1 cellular context compared by ENCODE assay signal in the genomic region with DNA sequence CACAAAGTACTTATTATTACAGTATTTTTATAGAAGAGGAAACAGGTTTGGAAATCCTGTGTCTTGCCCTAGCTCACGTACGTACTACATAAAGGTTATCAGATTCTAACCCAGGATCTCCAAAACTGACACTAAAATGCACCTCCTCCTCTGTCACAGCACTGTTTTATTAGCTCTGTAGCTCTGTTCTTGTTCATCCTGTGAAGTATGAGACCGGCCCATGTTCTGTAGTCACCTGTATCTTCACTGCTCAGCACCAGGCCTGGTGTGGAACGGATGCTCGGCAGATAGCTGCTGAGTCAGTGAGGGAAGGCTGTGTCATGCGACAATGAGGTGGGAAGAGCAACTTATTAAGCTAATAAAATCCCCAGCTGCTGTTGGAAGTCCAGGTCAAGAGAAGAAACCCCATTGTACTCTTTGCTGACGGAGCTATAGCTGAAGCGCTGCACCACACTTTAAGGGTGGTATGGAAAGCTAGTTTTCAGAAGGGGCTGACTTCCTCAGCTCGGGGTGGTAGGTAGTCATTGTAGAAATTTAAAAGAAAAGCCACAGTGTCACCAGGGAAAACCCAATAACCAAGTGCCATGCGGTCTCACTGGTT.
TF ChIP-seq lines count a peak whose summit lies in the region.

No MANE protein-coding gene starts in this region.

TF ChIP-seq in GM12878, 131 proteins besides CTCF, POLR2A, EP300 and RAD21 (continued from another document and continues in another):
- TF ChIP-seq, protein P1, sequence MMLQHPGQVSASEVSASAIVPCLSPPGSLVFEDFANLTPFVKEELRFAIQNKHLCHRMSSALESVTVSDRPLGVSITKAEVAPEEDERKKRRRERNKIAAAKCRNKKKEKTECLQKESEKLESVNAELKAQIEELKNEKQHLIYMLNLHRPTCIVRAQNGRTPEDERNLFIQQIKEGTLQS (IDR thresholded peaks at IDR 0.05; ENCODE audit: borderline replicate concordance, extremely low read depth, low read depth, low read length) = no peak
- TF ChIP-seq, protein P2, sequence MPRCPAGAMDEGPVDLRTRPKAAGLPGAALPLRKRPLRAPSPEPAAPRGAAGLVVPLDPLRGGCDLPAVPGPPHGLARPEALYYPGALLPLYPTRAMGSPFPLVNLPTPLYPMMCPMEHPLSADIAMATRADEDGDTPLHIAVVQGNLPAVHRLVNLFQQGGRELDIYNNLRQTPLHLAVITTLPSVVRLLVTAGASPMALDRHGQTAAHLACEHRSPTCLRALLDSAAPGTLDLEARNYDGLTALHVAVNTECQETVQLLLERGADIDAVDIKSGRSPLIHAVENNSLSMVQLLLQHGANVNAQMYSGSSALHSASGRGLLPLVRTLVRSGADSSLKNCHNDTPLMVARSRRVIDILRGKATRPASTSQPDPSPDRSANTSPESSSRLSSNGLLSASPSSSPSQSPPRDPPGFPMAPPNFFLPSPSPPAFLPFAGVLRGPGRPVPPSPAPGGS (IDR thresholded peaks at IDR 0.05; ENCODE audit: borderline replicate concordance, insufficient read depth, low read depth, low read length, poor library complexity, severe bottlenecking) = no peak
- TF ChIP-seq TCF12 (IDR thresholded peaks at IDR 0.05; ENCODE audit: low read depth, low read length) = no peak
- no peak for TF ChIP-seq ZNF622 (IDR thresholded peaks at IDR 0.05)
- TF ChIP-seq TARDBP (IDR thresholded peaks at IDR 0.05; ENCODE audit: borderline replicate concordance) = no peak
- no peak for TF ChIP-seq SUPT20H (IDR thresholded peaks at IDR 0.05; ENCODE audit: borderline replicate concordance, control insufficient read depth, low read depth, low read length)
- TF ChIP-seq, protein P3, sequence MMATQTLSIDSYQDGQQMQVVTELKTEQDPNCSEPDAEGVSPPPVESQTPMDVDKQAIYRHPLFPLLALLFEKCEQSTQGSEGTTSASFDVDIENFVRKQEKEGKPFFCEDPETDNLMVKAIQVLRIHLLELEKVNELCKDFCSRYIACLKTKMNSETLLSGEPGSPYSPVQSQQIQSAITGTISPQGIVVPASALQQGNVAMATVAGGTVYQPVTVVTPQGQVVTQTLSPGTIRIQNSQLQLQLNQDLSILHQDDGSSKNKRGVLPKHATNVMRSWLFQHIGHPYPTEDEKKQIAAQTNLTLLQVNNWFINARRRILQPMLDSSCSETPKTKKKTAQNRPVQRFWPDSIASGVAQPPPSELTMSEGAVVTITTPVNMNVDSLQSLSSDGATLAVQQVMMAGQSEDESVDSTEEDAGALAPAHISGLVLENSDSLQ (IDR thresholded peaks at IDR 0.05) = no peak
- no peak for TF ChIP-seq ETV6 (conservative IDR thresholded peaks at IDR 0.05 in 1 of 2, IDR thresholded peaks at IDR 0.05 in 1 of 2; ENCODE audit: borderline replicate concordance in 1 of 2, low read depth in 1 of 2)
- TF ChIP-seq, protein P4, sequence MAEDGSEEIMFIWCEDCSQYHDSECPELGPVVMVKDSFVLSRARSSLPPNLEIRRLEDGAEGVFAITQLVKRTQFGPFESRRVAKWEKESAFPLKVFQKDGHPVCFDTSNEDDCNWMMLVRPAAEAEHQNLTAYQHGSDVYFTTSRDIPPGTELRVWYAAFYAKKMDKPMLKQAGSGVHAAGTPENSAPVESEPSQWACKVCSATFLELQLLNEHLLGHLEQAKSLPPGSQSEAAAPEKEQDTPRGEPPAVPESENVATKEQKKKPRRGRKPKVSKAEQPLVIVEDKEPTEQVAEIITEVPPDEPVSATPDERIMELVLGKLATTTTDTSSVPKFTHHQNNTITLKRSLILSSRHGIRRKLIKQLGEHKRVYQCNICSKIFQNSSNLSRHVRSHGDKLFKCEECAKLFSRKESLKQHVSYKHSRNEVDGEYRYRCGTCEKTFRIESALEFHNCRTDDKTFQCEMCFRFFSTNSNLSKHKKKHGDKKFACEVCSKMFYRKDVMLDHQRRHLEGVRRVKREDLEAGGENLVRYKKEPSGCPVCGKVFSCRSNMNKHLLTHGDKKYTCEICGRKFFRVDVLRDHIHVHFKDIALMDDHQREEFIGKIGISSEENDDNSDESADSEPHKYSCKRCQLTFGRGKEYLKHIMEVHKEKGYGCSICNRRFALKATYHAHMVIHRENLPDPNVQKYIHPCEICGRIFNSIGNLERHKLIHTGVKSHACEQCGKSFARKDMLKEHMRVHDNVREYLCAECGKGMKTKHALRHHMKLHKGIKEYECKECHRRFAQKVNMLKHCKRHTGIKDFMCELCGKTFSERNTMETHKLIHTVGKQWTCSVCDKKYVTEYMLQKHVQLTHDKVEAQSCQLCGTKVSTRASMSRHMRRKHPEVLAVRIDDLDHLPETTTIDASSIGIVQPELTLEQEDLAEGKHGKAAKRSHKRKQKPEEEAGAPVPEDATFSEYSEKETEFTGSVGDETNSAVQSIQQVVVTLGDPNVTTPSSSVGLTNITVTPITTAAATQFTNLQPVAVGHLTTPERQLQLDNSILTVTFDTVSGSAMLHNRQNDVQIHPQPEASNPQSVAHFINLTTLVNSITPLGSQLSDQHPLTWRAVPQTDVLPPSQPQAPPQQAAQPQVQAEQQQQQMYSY (CRISPR knock-in tag; IDR thresholded peaks at IDR 0.05) = no peak
- TF ChIP-seq, protein P5, sequence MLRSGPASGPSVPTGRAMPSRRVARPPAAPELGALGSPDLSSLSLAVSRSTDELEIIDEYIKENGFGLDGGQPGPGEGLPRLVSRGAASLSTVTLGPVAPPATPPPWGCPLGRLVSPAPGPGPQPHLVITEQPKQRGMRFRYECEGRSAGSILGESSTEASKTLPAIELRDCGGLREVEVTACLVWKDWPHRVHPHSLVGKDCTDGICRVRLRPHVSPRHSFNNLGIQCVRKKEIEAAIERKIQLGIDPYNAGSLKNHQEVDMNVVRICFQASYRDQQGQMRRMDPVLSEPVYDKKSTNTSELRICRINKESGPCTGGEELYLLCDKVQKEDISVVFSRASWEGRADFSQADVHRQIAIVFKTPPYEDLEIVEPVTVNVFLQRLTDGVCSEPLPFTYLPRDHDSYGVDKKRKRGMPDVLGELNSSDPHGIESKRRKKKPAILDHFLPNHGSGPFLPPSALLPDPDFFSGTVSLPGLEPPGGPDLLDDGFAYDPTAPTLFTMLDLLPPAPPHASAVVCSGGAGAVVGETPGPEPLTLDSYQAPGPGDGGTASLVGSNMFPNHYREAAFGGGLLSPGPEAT (IDR thresholded peaks at IDR 0.05; ENCODE audit: low read depth) = peak; percentile 56; the same call in 1 of the 2 replicates
- no peak for TF ChIP-seq PML (IDR thresholded peaks at IDR 0.05; ENCODE audit: low read length)
- TF ChIP-seq, protein P6, sequence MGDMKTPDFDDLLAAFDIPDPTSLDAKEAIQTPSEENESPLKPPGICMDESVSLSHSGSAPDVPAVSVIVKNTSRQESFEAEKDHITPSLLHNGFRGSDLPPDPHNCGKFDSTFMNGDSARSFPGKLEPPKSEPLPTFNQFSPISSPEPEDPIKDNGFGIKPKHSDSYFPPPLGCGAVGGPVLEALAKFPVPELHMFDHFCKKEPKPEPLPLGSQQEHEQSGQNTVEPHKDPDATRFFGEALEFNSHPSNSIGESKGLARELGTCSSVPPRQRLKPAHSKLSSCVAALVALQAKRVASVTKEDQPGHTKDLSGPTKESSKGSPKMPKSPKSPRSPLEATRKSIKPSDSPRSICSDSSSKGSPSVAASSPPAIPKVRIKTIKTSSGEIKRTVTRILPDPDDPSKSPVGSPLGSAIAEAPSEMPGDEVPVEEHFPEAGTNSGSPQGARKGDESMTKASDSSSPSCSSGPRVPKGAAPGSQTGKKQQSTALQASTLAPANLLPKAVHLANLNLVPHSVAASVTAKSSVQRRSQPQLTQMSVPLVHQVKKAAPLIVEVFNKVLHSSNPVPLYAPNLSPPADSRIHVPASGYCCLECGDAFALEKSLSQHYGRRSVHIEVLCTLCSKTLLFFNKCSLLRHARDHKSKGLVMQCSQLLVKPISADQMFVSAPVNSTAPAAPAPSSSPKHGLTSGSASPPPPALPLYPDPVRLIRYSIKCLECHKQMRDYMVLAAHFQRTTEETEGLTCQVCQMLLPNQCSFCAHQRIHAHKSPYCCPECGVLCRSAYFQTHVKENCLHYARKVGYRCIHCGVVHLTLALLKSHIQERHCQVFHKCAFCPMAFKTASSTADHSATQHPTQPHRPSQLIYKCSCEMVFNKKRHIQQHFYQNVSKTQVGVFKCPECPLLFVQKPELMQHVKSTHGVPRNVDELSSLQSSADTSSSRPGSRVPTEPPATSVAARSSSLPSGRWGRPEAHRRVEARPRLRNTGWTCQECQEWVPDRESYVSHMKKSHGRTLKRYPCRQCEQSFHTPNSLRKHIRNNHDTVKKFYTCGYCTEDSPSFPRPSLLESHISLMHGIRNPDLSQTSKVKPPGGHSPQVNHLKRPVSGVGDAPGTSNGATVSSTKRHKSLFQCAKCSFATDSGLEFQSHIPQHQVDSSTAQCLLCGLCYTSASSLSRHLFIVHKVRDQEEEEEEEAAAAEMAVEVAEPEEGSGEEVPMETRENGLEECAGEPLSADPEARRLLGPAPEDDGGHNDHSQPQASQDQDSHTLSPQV (IDR thresholded peaks at IDR 0.05) = no peak
- TF ChIP-seq, protein P7, sequence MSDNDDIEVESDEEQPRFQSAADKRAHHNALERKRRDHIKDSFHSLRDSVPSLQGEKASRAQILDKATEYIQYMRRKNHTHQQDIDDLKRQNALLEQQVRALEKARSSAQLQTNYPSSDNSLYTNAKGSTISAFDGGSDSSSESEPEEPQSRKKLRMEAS (IDR thresholded peaks at IDR 0.05; ENCODE audit: low read depth, low read length) = no peak
- no peak for TF ChIP-seq CHD2 (IDR thresholded peaks at IDR 0.05; ENCODE audit: borderline replicate concordance, low read depth, low read length)
- peak; percentile 61; the same call in 1 of the 2 replicates for TF ChIP-seq GATAD2B (conservative IDR thresholded peaks at IDR 0.05; ENCODE audit: low read depth)
- no peak for TF ChIP-seq ZNF217 (IDR thresholded peaks at IDR 0.05)
- TF ChIP-seq MEF2A (IDR thresholded peaks at IDR 0.05; ENCODE audit: insufficient read depth, low read depth, low read length) = no peak
- no peak for TF ChIP-seq CBX3 (IDR thresholded peaks at IDR 0.05; ENCODE audit: borderline replicate concordance, low read depth)
- no peak for TF ChIP-seq BRCA1 (IDR thresholded peaks at IDR 0.05; ENCODE audit: low read depth, low read length)
- TF ChIP-seq, protein P8, sequence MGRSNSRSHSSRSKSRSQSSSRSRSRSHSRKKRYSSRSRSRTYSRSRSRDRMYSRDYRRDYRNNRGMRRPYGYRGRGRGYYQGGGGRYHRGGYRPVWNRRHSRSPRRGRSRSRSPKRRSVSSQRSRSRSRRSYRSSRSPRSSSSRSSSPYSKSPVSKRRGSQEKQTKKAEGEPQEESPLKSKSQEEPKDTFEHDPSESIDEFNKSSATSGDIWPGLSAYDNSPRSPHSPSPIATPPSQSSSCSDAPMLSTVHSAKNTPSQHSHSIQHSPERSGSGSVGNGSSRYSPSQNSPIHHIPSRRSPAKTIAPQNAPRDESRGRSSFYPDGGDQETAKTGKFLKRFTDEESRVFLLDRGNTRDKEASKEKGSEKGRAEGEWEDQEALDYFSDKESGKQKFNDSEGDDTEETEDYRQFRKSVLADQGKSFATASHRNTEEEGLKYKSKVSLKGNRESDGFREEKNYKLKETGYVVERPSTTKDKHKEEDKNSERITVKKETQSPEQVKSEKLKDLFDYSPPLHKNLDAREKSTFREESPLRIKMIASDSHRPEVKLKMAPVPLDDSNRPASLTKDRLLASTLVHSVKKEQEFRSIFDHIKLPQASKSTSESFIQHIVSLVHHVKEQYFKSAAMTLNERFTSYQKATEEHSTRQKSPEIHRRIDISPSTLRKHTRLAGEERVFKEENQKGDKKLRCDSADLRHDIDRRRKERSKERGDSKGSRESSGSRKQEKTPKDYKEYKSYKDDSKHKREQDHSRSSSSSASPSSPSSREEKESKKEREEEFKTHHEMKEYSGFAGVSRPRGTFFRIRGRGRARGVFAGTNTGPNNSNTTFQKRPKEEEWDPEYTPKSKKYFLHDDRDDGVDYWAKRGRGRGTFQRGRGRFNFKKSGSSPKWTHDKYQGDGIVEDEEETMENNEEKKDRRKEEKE (IDR thresholded peaks at IDR 0.05) = no peak
- TF ChIP-seq RFX5 (IDR thresholded peaks at IDR 0.05; ENCODE audit: low read depth, low read length) = no peak
- TF ChIP-seq, protein P9, sequence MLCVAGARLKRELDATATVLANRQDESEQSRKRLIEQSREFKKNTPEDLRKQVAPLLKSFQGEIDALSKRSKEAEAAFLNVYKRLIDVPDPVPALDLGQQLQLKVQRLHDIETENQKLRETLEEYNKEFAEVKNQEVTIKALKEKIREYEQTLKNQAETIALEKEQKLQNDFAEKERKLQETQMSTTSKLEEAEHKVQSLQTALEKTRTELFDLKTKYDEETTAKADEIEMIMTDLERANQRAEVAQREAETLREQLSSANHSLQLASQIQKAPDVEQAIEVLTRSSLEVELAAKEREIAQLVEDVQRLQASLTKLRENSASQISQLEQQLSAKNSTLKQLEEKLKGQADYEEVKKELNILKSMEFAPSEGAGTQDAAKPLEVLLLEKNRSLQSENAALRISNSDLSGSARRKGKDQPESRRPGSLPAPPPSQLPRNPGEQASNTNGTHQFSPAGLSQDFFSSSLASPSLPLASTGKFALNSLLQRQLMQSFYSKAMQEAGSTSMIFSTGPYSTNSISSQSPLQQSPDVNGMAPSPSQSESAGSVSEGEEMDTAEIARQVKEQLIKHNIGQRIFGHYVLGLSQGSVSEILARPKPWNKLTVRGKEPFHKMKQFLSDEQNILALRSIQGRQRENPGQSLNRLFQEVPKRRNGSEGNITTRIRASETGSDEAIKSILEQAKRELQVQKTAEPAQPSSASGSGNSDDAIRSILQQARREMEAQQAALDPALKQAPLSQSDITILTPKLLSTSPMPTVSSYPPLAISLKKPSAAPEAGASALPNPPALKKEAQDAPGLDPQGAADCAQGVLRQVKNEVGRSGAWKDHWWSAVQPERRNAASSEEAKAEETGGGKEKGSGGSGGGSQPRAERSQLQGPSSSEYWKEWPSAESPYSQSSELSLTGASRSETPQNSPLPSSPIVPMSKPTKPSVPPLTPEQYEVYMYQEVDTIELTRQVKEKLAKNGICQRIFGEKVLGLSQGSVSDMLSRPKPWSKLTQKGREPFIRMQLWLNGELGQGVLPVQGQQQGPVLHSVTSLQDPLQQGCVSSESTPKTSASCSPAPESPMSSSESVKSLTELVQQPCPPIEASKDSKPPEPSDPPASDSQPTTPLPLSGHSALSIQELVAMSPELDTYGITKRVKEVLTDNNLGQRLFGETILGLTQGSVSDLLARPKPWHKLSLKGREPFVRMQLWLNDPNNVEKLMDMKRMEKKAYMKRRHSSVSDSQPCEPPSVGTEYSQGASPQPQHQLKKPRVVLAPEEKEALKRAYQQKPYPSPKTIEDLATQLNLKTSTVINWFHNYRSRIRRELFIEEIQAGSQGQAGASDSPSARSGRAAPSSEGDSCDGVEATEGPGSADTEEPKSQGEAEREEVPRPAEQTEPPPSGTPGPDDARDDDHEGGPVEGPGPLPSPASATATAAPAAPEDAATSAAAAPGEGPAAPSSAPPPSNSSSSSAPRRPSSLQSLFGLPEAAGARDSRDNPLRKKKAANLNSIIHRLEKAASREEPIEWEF (IDR thresholded peaks at IDR 0.05; ENCODE audit: insufficient replicate concordance, low read depth, low read length) = peak; percentile 51
- TF ChIP-seq, protein P10, sequence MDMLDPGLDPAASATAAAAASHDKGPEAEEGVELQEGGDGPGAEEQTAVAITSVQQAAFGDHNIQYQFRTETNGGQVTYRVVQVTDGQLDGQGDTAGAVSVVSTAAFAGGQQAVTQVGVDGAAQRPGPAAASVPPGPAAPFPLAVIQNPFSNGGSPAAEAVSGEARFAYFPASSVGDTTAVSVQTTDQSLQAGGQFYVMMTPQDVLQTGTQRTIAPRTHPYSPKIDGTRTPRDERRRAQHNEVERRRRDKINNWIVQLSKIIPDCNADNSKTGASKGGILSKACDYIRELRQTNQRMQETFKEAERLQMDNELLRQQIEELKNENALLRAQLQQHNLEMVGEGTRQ (IDR thresholded peaks at IDR 0.05; ENCODE audit: borderline replicate concordance, low read depth, low read length) = no peak
- peak; percentile 23; the same call in 1 of the 2 replicates for TF ChIP-seq RUNX3 (IDR thresholded peaks at IDR 0.05; ENCODE audit: low read length)
